In genomic region chr13:64069892-64070291, GRCh38 we compare ENCODE assay signal across 17 cellular contexts.
DNase-seq lines count a peak whose midpoint lies in the region.
"Had no signal": no experiment of that assay in that cellular context is flagged by ENCODE, and none has a peak within 500 bp of the region (broad histone marks: within the 10 kb centered on the region; RNA-seq: fewer than 3 reads in every experiment).

No MANE protein-coding gene starts in this region.

- no peaks in the 10 kb centered on the region for H3K9me2 ChIP-seq in Karpas-422 (replicated peaks; ENCODE audit: insufficient read depth, low read length)

- no peak overlapping the region for H3K4me2 ChIP-seq in Karpas-422 (ENCODE audit: low read depth, low read length, poor library complexity, severe bottlenecking)
- H3K4me2 ChIP-seq: A549; BLaER1 treated with 17β-estradiol and CSF1 and Interleukin-3, amounts not matched to agents 10 nM and 100 nM had no signal

- peaks cover 7% of the 10 kb centered on the region; the same call in 1 of the 2 replicates for H3K4me1 ChIP-seq in Karpas-422 (ENCODE audit: low read length)
- H3K4me1 ChIP-seq: A549, Caco-2 had no signal

- H2AFZ ChIP-seq in Karpas-422 (ENCODE audit: low read length), result 0 out of 2 replicates have a peak overlapping the region, but pooled peaks have one; percentile 5

- H3K9me3 ChIP-seq in Karpas-422 (ENCODE audit: low read length) (no peaks in the 10 kb centered on the region), MG63 (no peaks in the 10 kb centered on the region)
- H3K9me3 ChIP-seq: A549; BLaER1 treated with 17β-estradiol and CSF1 and Interleukin-3, amounts not matched to agents 10 nM and 100 nM; Caco-2 had no signal

- H3K9ac ChIP-seq in Karpas-422 (ENCODE audit: low read length), result no peak overlapping the region
- H3K9ac ChIP-seq: BLaER1 treated with 17β-estradiol and CSF1 and Interleukin-3, amounts not matched to agents 10 nM and 100 nM had no signal

- no peaks in the 10 kb centered on the region for H4K20me1 ChIP-seq in Karpas-422 (ENCODE audit: insufficient read depth, low read depth, low read length)
- H4K20me1 ChIP-seq: BLaER1 treated with 17β-estradiol and CSF1 and Interleukin-3, amounts not matched to agents 10 nM and 100 nM had no signal

- H3K36me3 ChIP-seq in Karpas-422 (ENCODE audit: insufficient read depth, low read length), result no peaks in the 10 kb centered on the region
- peaks cover 5% of the 10 kb centered on the region; the same call in 1 of the 2 replicates for H3K36me3 ChIP-seq in MG63
- H3K36me3 ChIP-seq: BLaER1 treated with 17β-estradiol and CSF1 and Interleukin-3, amounts not matched to agents 10 nM and 100 nM had no signal

- peaks cover 54% of the 10 kb centered on the region for H3K79me2 ChIP-seq in Karpas-422 (ENCODE audit: low read length)

- H3K27me3 ChIP-seq in Karpas-422 (ENCODE audit: low read length) (no peaks in the 10 kb centered on the region), MG63 (no peaks in the 10 kb centered on the region)
- H3K27me3 ChIP-seq: BLaER1 treated with 17β-estradiol and CSF1 and Interleukin-3, amounts not matched to agents 10 nM and 100 nM had no signal

- H3K4me3 ChIP-seq in Karpas-422 (ENCODE audit: low read length) (no peak overlapping the region), MG63 (no peak overlapping the region)
- H3K4me3 ChIP-seq: A549; BLaER1 treated with 17β-estradiol and CSF1 and Interleukin-3, amounts not matched to agents 10 nM and 100 nM had no signal

- no peak overlapping the region for H3K27ac ChIP-seq in Karpas-422 (ENCODE audit: low read length)
- H3K27ac ChIP-seq: 22Rv1; A549; BLaER1 treated with 17β-estradiol and CSF1 and Interleukin-3, amounts not matched to agents 10 nM and 100 nM; C4-2B had no signal

- DNase-seq in NCI-H748 (lab: John Stamatoyannopoulos, UW; ENCODE audit: unreplicated experiment), result peak; percentile 3
- DNase-seq in NCI-H748 treated with DMSO at 0.1 percent for 48 hours (lab: John Stamatoyannopoulos, UW), result no peak
- no peak for DNase-seq in Karpas-422
- peak; percentile 10 for DNase-seq in NCI-H69 (lab: John Stamatoyannopoulos, UW)
- no peak for DNase-seq in MG63
- no peak for DNase-seq in SIG-M5 treated with dmso at 0.1 percent for 504 hours (lab: John Stamatoyannopoulos, UW; ENCODE audit: unreplicated experiment)
- DNase-seq: AML-193; Caco-2; Calu3; CD4-positive, alpha-beta T cell; CD8-positive, alpha-beta T cell; DMS79 treated with DMSO at 0.1 percent for 48 hours; GF-D8 had no signal

Comparison
In these comparisons a context has a peak if more than half of its experiments do, and no peak if none do; other contexts are left out.
1. DNase-seq: peak in NCI-H748 (single experiment) and NCI-H69 (single experiment); none in NCI-H748 treated with DMSO at 0.1 percent for 48 hours (single experiment), Karpas-422 (single experiment), MG63 (single experiment) and SIG-M5 treated with dmso at 0.1 percent for 504 hours (single experiment).